In the genomic region with DNA sequence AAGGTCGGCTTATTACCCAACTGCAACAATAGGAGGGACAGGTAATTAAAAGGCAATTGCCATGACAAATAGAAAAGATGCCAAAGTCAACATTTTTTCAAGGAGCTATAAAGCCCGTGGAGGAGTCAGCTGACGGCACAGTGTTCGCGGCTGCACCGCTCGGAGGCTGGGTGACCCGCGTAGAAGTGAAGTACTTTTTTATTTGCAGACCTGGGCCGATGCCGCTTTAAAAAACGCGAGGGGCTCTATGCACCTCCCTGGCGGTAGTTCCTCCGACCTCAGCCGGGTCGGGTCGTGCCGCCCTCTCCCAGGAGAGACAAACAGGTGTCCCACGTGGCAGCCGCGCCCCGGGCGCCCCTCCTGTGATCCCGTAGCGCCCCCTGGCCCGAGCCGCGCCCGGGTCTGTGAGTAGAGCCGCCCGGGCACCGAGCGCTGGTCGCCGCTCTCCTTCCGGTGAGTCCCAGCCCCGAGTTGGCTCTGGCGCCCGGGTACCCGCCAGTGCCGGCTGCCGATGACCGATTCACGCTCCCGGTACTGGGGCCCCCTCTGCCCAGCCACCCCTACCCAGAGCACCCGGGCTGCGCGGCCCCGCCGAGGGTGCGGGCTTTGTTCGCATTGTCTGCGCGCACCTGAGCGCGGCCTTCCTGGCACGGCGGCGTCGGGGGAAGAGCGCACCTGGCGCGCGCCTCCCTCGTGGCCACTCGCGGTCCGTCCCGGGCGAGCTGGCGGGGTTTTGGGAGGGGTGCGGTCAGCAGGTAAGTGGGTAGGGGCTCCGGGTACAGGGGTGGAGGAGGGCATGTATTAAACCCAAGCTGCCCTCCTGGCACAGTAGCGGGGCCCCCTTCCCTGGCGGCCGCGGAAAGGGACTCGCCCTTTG, we compare ENCODE assay signal across 8 cellular contexts. TPM values are rescaled to one million over a fixed set of nuclear protein-coding genes. Genes with fewer than 3 reads are reported as not detected.
DNase-seq lines count a peak whose midpoint lies in the region; ATAC-seq and TF ChIP-seq lines count a peak whose summit lies in the region.

A gene with protein sequence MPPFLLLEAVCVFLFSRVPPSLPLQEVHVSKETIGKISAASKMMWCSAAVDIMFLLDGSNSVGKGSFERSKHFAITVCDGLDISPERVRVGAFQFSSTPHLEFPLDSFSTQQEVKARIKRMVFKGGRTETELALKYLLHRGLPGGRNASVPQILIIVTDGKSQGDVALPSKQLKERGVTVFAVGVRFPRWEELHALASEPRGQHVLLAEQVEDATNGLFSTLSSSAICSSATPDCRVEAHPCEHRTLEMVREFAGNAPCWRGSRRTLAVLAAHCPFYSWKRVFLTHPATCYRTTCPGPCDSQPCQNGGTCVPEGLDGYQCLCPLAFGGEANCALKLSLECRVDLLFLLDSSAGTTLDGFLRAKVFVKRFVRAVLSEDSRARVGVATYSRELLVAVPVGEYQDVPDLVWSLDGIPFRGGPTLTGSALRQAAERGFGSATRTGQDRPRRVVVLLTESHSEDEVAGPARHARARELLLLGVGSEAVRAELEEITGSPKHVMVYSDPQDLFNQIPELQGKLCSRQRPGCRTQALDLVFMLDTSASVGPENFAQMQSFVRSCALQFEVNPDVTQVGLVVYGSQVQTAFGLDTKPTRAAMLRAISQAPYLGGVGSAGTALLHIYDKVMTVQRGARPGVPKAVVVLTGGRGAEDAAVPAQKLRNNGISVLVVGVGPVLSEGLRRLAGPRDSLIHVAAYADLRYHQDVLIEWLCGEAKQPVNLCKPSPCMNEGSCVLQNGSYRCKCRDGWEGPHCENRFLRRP (plus strand): TSS at position 138 of the 877 bp plus-strand sequence. CDS start 9,460 bp downstream, outside the sequence.

- TF ChIP-seq POLR2A in heart left ventricle (IDR thresholded peaks at IDR 0.05) (no peak), sigmoid colon (IDR thresholded peaks at IDR 0.05) (no peak)

- H3K4me3 Mint-ChIP-seq in WTC11: peak within 1 kb of the TSS; percentile 67

- no TSS peak for BruUV-seq in A673 (replicated peaks; lab: Mats Ljungman, UMichigan)

- H3K4me1 Mint-ChIP-seq in WTC11: peaks cover 21% of the 10 kb centered on the region

- CTCF ChIA-PET in A673 (lab: Charles Lee): no interaction called here
- CTCF ChIA-PET in HEK293T (lab: Yijun Ruan, JAX): interaction anchor here (0.6 kb wide), 2 partner anchors 63 to 65 kb away, joined by 3 read pairs; no protein-coding TSS in a partner anchor
- CTCF ChIA-PET in WTC11 (lab: Charles Lee): interaction anchor here (0.8 to 1.5 kb wide), 4 partner anchors 65 to 220 kb away, joined by 3 to 6 read pairs (median 4); no protein-coding TSS in a partner anchor

- H3K36me3 ChIP-seq in A673 (ENCODE audit: insufficient read depth, low read length, poor library complexity, severe bottlenecking) (no peaks in the 10 kb centered on the region), heart left ventricle (no peaks in the 10 kb centered on the region), sigmoid colon (no peaks in the 10 kb centered on the region)

- no peak for TF ChIP-seq EP300 in sigmoid colon (IDR thresholded peaks at IDR 0.05)

- H3K27me3 ChIP-seq in A673 (replicated peaks; ENCODE audit: insufficient read depth, low read depth, low read length, poor library complexity) (peaks cover 94% of the 10 kb centered on the region), heart left ventricle (peaks cover 7 to 85% (median 40%) of the 10 kb centered on the region in 9 donors), sigmoid colon (peaks cover 13 to 85% (median 20%) of the 10 kb centered on the region in 3 donors)

- H3K27ac ChIP-seq in A673 (ENCODE audit: low read depth, low read length, poor library complexity, severe bottlenecking) (no peak within 1 kb of the TSS), heart left ventricle (no peak within 1 kb of the TSS), sigmoid colon (no peak within 1 kb of the TSS)

- H3K4me1 ChIP-seq in A673 (ENCODE audit: insufficient read depth, low read length, poor library complexity, severe bottlenecking) (no peaks in the 10 kb centered on the region), heart left ventricle (peaks cover 0 to 14% (median 9%) of the 10 kb centered on the region in 12 donors), sigmoid colon (peaks cover 0 to 11% (median 11%) of the 10 kb centered on the region in 4 donors)

- H3K36me3 Mint-ChIP-seq in WTC11: no peaks in the 10 kb centered on the region

- H3K4me3 ChIP-seq in A673 (ENCODE audit: low read depth, low read length, poor library complexity, severe bottlenecking) (peak within 1 kb of the TSS; percentile 22), heart left ventricle (peak within 1 kb of the TSS; percentile 3 to 55 (median 48)), sigmoid colon (peak within 1 kb of the TSS in 3 of 4 donors; percentile 28 to 41 (median 38))

- ATAC-seq in WTC11 (peak; percentile 78), heart left ventricle (peak in 3 of 4 donors; percentile 65 to 74 (median 67)), HG03469 (IDR thresholded peaks at IDR 0.05; ENCODE audit: unreplicated experiment) (no peak), GM21390 (IDR thresholded peaks at IDR 0.05; ENCODE audit: unreplicated experiment) (no peak)

- no peak for DNase-seq in A673 (ENCODE audit: low spot score)
- peak; percentile 51 for DNase-seq in HEK293T (ENCODE audit: extremely low spot score)
- DNase-seq in WTC11 (ENCODE audit: low spot score): peak; percentile 69
- peak in 3 of 5 donors; percentile 40 to 72 (median 47) for DNase-seq in heart left ventricle
- DNase-seq in sigmoid colon: no peak
- DNase-seq in SIG-M5 treated with dmso at 0.1 percent for 504 hours (lab: John Stamatoyannopoulos, UW; ENCODE audit: unreplicated experiment): no peak

- TF ChIP-seq CTCF in A673 (conservative IDR thresholded peaks at IDR 0.05; ENCODE audit: low read depth, low read length): peak; percentile 27
- no peak for TF ChIP-seq CTCF in WTC11 (IDR thresholded peaks at IDR 0.05)
- peak in 10 of 12 donors; percentile 12 to 47 (median 28) for TF ChIP-seq CTCF in heart left ventricle (IDR thresholded peaks at IDR 0.05)
- no peak for TF ChIP-seq CTCF in sigmoid colon (IDR thresholded peaks at IDR 0.05)

- WGBS in heart left ventricle, 4 donors: 1 to 8% (median 4%) methylated on average over 39 to 79 of the region's 79 CpGs
- 2% methylated on average over 78 to 79 of the region's 79 CpGs for WGBS in sigmoid colon, 2 donors

- peaks cover 37% of the 10 kb centered on the region for H3K27me3 Mint-ChIP-seq in WTC11 (ENCODE audit: low read depth)

- POLR2A ChIA-PET in A673 (lab: Charles Lee; ENCODE audit: low non-redundant PET) (no interaction called here), HEK293T (lab: Yijun Ruan, JAX) (no interaction called here), WTC11 (lab: Charles Lee) (no interaction called here)

- intact Hi-C loops in A673 (cut with micrococcal nuclease; ENCODE audit: unreplicated experiment) (no loop called here), heart left ventricle (cut with DNase I) (no loop called here), sigmoid colon (cut with DNase I) (no loop called here)

- H3K27ac Mint-ChIP-seq in WTC11: no peak within 1 kb of the TSS

- no peaks in the 10 kb centered on the region for H3K9me3 Mint-ChIP-seq in WTC11

- H3K9me3 ChIP-seq in A673 (ENCODE audit: low read depth, low read length, poor library complexity, severe bottlenecking) (no peaks in the 10 kb centered on the region), heart left ventricle (no peaks in the 10 kb centered on the region), sigmoid colon (no peaks in the 10 kb centered on the region)

TF ChIP-seq in HEK293T, 16 proteins besides CTCF, POLR2A, EP300 and RAD21 (continues in another document):
- TF ChIP-seq HDGF (IDR thresholded peaks at IDR 0.05; ENCODE audit: borderline replicate concordance) (no peak), FOXK2 (IDR thresholded peaks at IDR 0.05) (no peak), ELF4 (IDR thresholded peaks at IDR 0.05) (no peak), SP1 (IDR thresholded peaks at IDR 0.05) (no peak), L3MBTL2 (conservative IDR thresholded peaks at IDR 0.05) (no peak), FOXM1 (IDR thresholded peaks at IDR 0.05; ENCODE audit: borderline replicate concordance) (no peak), BHLHE40 (IDR thresholded peaks at IDR 0.05; ENCODE audit: borderline replicate concordance) (no peak), ZNF384 (IDR thresholded peaks at IDR 0.05) (no peak)
- TF ChIP-seq, protein P1, sequence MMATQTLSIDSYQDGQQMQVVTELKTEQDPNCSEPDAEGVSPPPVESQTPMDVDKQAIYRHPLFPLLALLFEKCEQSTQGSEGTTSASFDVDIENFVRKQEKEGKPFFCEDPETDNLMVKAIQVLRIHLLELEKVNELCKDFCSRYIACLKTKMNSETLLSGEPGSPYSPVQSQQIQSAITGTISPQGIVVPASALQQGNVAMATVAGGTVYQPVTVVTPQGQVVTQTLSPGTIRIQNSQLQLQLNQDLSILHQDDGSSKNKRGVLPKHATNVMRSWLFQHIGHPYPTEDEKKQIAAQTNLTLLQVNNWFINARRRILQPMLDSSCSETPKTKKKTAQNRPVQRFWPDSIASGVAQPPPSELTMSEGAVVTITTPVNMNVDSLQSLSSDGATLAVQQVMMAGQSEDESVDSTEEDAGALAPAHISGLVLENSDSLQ (IDR thresholded peaks at IDR 0.05): no peak

TF ChIP-seq in WTC11, 78 proteins besides CTCF, POLR2A, EP300 and RAD21 (continues in another document):
- TF ChIP-seq CBFB (CRISPR knock-in tag; IDR thresholded peaks at IDR 0.05; ENCODE audit: low read depth): no peak
- TF ChIP-seq, protein P2, sequence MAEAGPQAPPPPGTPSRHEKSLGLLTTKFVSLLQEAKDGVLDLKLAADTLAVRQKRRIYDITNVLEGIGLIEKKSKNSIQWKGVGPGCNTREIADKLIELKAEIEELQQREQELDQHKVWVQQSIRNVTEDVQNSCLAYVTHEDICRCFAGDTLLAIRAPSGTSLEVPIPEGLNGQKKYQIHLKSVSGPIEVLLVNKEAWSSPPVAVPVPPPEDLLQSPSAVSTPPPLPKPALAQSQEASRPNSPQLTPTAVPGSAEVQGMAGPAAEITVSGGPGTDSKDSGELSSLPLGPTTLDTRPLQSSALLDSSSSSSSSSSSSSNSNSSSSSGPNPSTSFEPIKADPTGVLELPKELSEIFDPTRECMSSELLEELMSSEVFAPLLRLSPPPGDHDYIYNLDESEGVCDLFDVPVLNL (CRISPR knock-in tag; IDR thresholded peaks at IDR 0.05; ENCODE audit: borderline replicate concordance, low read depth): no peak

RNA-seq across cellular contexts. Expression of the gene that starts here (rescaled TPM):
- total RNA-seq in A673 (2021) (not detected in 2 replicates), WTC11 (2021) (2.1 to 3.1 TPM (median 2.7 TPM) in 3 replicates), heart left ventricle (under 1 TPM in 1 of 9 donors, not detected in 8; 0.41 TPM), sigmoid colon (under 1 TPM in 2 of 4 donors, not detected in 2; 0.36 to 0.55 TPM)
- polyA plus RNA-seq in heart left ventricle (under 1 TPM in 1 of 2 donors, not detected in 1; 0.03 TPM), sigmoid colon (1 to 10 TPM in 1 of 3 donors, under 1 TPM in 1, not detected in 1; 0.23 to 1.3 TPM)

Comparison
In these comparisons a context has a peak if more than half of its experiments do, and no peak if none do; other contexts are left out.
1. Peak in DNase-seq, ATAC-seq and H3K4me3 ChIP-seq in heart left ventricle; RNA of the gene not detected or under 1 TPM.
2. DNase-seq: peak in HEK293T (single experiment) and WTC11 (single experiment); none in A673 (single experiment), sigmoid colon (single experiment) and SIG-M5 treated with dmso at 0.1 percent for 504 hours (single experiment).
3. CTCF ChIP-seq: peak in A673 (single experiment) and heart left ventricle (10 of 12); none in WTC11 (single experiment) and sigmoid colon (0 of 4).
4. Peak in every context shown above with its lines, with median percentiles within 50 percentile points of each other: H3K4me3 ChIP-seq.